Comparison of ENCODE assay signal across 8 cellular contexts in the genomic region with DNA sequence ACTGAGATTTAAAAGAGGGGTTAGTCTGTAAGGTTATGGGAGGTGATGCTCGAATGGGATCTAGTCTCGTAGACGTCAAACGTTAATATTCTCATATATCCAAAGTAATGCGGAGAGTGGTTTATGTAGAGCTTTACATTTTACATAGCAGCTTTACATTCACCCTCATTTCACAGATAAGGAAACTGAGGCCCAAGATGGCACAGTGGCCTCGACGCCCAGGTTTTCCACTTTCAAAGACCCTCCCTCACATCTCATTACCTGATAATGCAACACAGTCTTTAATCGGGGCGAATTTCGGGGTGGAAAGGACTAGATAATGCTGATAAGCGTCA. TPM values are rescaled to one million over a fixed set of nuclear protein-coding genes. Genes with fewer than 3 reads are reported as not detected.
A peak's percentile ranks its signal among the peaks of the same experiment; 100 is the strongest.
DNase-seq lines count a peak whose midpoint lies in the region; ATAC-seq, FAIRE-seq and TF ChIP-seq lines count a peak whose summit lies in the region.

No MANE protein-coding gene starts in this region.

- H3K36me3 ChIP-seq in CD8-positive, alpha-beta T cell (ENCODE audit: insufficient read depth, low read length): no peaks in the 10 kb centered on the region
- peaks cover 31% of the 10 kb centered on the region for H3K36me3 ChIP-seq in OCI-LY7 (ENCODE audit: insufficient read depth, low read length)
- no peaks in the 10 kb centered on the region for H3K36me3 ChIP-seq in endothelial cell of umbilical vein (ENCODE audit: control insufficient read depth in 2 of 2, extremely low read depth in 1 of 2, insufficient read depth in 2 of 2, low read length in 2 of 2)
- no peaks in the 10 kb centered on the region for H3K36me3 ChIP-seq in neutrophil

- no peaks in the 10 kb centered on the region for H3K9me1 ChIP-seq in endothelial cell of umbilical vein (replicated peaks; ENCODE audit: control insufficient read depth, extremely low read depth, insufficient read depth, low read length)

- H3K36me3 Mint-ChIP-seq in CD8-positive, alpha-beta T cell: peaks cover 30% of the 10 kb centered on the region

- no peak for TF ChIP-seq POLR2A in endothelial cell of umbilical vein (IDR thresholded peaks at IDR 0.05; ENCODE audit: low read depth, low read length)

- no peak for FAIRE-seq in endothelial cell of umbilical vein (lab: Jason Lieb, UNC)

- H3K9me3 ChIP-seq in CD8-positive, alpha-beta T cell (ENCODE audit: low read length): no peaks in the 10 kb centered on the region
- no peaks in the 10 kb centered on the region for H3K9me3 ChIP-seq in OCI-LY7 (ENCODE audit: low read length)
- H3K9me3 ChIP-seq in endothelial cell of umbilical vein (replicated peaks; ENCODE audit: control insufficient read depth, insufficient read depth, low read length): no peaks in the 10 kb centered on the region
- H3K9me3 ChIP-seq in neutrophil: no peaks in the 10 kb centered on the region

- no peaks in the 10 kb centered on the region for H3K9me2 ChIP-seq in OCI-LY7 (ENCODE audit: insufficient read depth, low read length)

- no peak for DNase-seq in CD8-positive, alpha-beta T cell
- no peak for DNase-seq in OCI-LY7 (ENCODE audit: low spot score)
- DNase-seq in endothelial cell of umbilical vein (ENCODE audit: low read depth, low spot score): no peak
- no peak for DNase-seq in KG1 (lab: John Stamatoyannopoulos, UW)
- no peak for DNase-seq in stimulated activated CD8-positive, alpha-beta memory T cell treated with anti-CD3 and anti-CD28 coated beads, Interleukin-4, amount 100 ng/mL, for 48 hours

- TSS peak; percentile 97 for BruUV-seq in OCI-LY7 (replicated peaks; lab: Mats Ljungman, UMichigan)
- BruUV-seq in endothelial cell of umbilical vein (replicated peaks; lab: Mats Ljungman, UMichigan): TSS peak; percentile 87

- no peaks in the 10 kb centered on the region for H3K27me3 Mint-ChIP-seq in CD8-positive, alpha-beta T cell (ENCODE audit: low read depth)

- peaks cover 41% of the 10 kb centered on the region for H3K4me1 ChIP-seq in CD8-positive, alpha-beta T cell (ENCODE audit: insufficient read depth, low read length)
- H3K4me1 ChIP-seq in OCI-LY7 (ENCODE audit: insufficient read depth, low read length, poor library complexity, severe bottlenecking): peaks cover 40% of the 10 kb centered on the region
- H3K4me1 ChIP-seq in endothelial cell of umbilical vein (ENCODE audit: control insufficient read depth, extremely low read depth, insufficient read depth, low read length): peaks cover 10% of the 10 kb centered on the region
- H3K4me1 ChIP-seq in neutrophil (ENCODE audit: control insufficient read depth in 1 of 2, insufficient read depth in 1 of 2, low read depth in 1 of 2, low read length in 1 of 2): peaks cover 17 to 20% of the 10 kb centered on the region in 2 experiments

- CTCF ChIA-PET in CD8-positive, alpha-beta T cell (lab: Charles Lee): interaction anchor here (0.7 to 2.6 kb wide), 5 partner anchors 9 to 144 kb away, joined by 3 to 14 read pairs (median 7); a partner anchor contains a TSS
- CTCF ChIA-PET in OCI-LY7 (lab: Charles Lee; ENCODE audit: unreplicated experiment): interaction anchor here (0.6 to 1.6 kb wide), 3 partner anchors 9 to 36 kb away, joined by 3 to 5 read pairs (median 4); a partner anchor contains a TSS
- CTCF ChIA-PET in endothelial cell of umbilical vein (lab: Charles Lee): interaction anchor here (0.8 to 2.9 kb wide), 4 partner anchors 9 to 144 kb away, joined by 3 to 20 read pairs (median 8); a partner anchor contains a TSS

- peak overlapping the region; percentile 96 for H3K4me3 Mint-ChIP-seq in CD8-positive, alpha-beta T cell

- H3K27ac Mint-ChIP-seq in CD8-positive, alpha-beta T cell: peak overlapping the region; percentile 99

- peak overlapping the region; percentile 72 for H2AFZ ChIP-seq in OCI-LY7 (ENCODE audit: low read length)
- peak overlapping the region; percentile 51 for H2AFZ ChIP-seq in endothelial cell of umbilical vein (ENCODE audit: low read depth, low read length)

- POLR2A ChIA-PET in CD8-positive, alpha-beta T cell (lab: Charles Lee): interaction anchor here (0.6 to 3.7 kb wide), 14 partner anchors 9 to 324 kb away, joined by 3 to 68 read pairs (median 6); a partner anchor contains a TSS
- POLR2A ChIA-PET in OCI-LY7 (lab: Charles Lee): interaction anchor here (0.8 to 5.3 kb wide), 11 partner anchors 9 to 322 kb away, joined by 3 to 52 read pairs (median 6); a partner anchor contains a TSS
- POLR2A ChIA-PET in endothelial cell of umbilical vein (lab: Charles Lee): interaction anchor here (0.6 to 2.4 kb wide), 7 partner anchors 9 to 173 kb away, joined by 3 to 34 read pairs (median 4); a partner anchor contains a TSS

- no peaks in the 10 kb centered on the region for H3K27me3 ChIP-seq in CD8-positive, alpha-beta T cell (ENCODE audit: insufficient read depth, low read length)
- H3K27me3 ChIP-seq in endothelial cell of umbilical vein (ENCODE audit: control insufficient read depth in 2 of 2, insufficient read depth in 2 of 2, low read length in 2 of 2) (no peaks in the 10 kb centered on the region), neutrophil (no peaks in the 10 kb centered on the region)

- H3K27ac ChIP-seq in CD8-positive, alpha-beta T cell (ENCODE audit: low read depth, low read length): peak overlapping the region; percentile 79
- H3K27ac ChIP-seq in OCI-LY7 (ENCODE audit: low read depth, low read length, poor library complexity, severe bottlenecking): peak overlapping the region; percentile 69
- peak overlapping the region; percentile 74 for H3K27ac ChIP-seq in endothelial cell of umbilical vein (ENCODE audit: insufficient read depth, low read depth, low read length)
- H3K27ac ChIP-seq in neutrophil: peak overlapping the region; percentile 91

- H3K79me2 ChIP-seq in OCI-LY7 (ENCODE audit: insufficient read depth, low read depth, low read length): peaks cover 66% of the 10 kb centered on the region
- H3K79me2 ChIP-seq in endothelial cell of umbilical vein (ENCODE audit: control insufficient read depth, insufficient read depth, low read length): peaks cover 59% of the 10 kb centered on the region

- dilution Hi-C loops in endothelial cell of umbilical vein (cut with MboI; ENCODE audit: extremely low pct_ligation_motif_present, low sequenced_read_pairs): no loop called here

- peak overlapping the region; percentile 95 for H3K9ac ChIP-seq in endothelial cell of umbilical vein (replicated peaks; ENCODE audit: extremely low read depth, insufficient read depth, low read length)

- H3K4me3 ChIP-seq in CD8-positive, alpha-beta T cell (ENCODE audit: low read depth, low read length): peak overlapping the region; percentile 54
- H3K4me3 ChIP-seq in OCI-LY7 (ENCODE audit: low read depth, low read length, poor library complexity, severe bottlenecking) (peak overlapping the region; percentile 87), endothelial cell of umbilical vein (replicated peaks in 1 of 3; ENCODE audit: insufficient read depth in 1 of 3, low read depth in 1 of 3, low read length in 3 of 3) (peak overlapping the region; percentile 62 to 93 (median 88)), neutrophil (ENCODE audit: low read depth in 1 of 2, low read length in 1 of 2) (peak overlapping the region; percentile 59 to 99)

- H3K4me2 ChIP-seq in OCI-LY7 (ENCODE audit: low read length): peak overlapping the region; percentile 95
- H3K4me2 ChIP-seq in endothelial cell of umbilical vein (ENCODE audit: insufficient read depth, low read length): peak overlapping the region; percentile 95

- intact Hi-C loops in CD8-positive, alpha-beta T cell (cut with DNase I, micrococcal nuclease): loop anchor here (1.0 to 10.0 kb wide), 16 partner anchors 8 to 1843 kb away; a partner anchor contains a TSS
- intact Hi-C loops in OCI-LY7 (cut with micrococcal nuclease; ENCODE audit: unreplicated experiment) (loop anchor here (1.0 kb wide), 2 partner anchors 8 to 35 kb away; a partner anchor contains a TSS), endothelial cell of umbilical vein (cut with micrococcal nuclease) (loop anchor here (1.0 to 2.0 kb wide), 3 partner anchors 8 to 100 kb away; a partner anchor contains a TSS)

- no peak for ATAC-seq in CD8-positive, alpha-beta T cell
- no peak for ATAC-seq in GM19395 (IDR thresholded peaks at IDR 0.05; ENCODE audit: unreplicated experiment)
- ATAC-seq in GM19351 (IDR thresholded peaks at IDR 0.05; ENCODE audit: unreplicated experiment): no peak

- H3K9me3 Mint-ChIP-seq in CD8-positive, alpha-beta T cell: no peaks in the 10 kb centered on the region

- H3K4me1 Mint-ChIP-seq in CD8-positive, alpha-beta T cell (ENCODE audit: low read depth): peaks cover 56% of the 10 kb centered on the region

- TF ChIP-seq CTCF in CD8-positive, alpha-beta T cell (IDR thresholded peaks at IDR 0.05): no peak
- no peak for TF ChIP-seq CTCF in OCI-LY7 (conservative IDR thresholded peaks at IDR 0.05; ENCODE audit: low read length)
- TF ChIP-seq CTCF in endothelial cell of umbilical vein (IDR thresholded peaks at IDR 0.05; ENCODE audit: extremely low read depth in 1 of 2, insufficient read depth in 1 of 2, low read depth in 1 of 2, low read length in 2 of 2): no peak
- TF ChIP-seq CTCF in neutrophil (IDR thresholded peaks at IDR 0.05): no peak

- peaks cover 10% of the 10 kb centered on the region; the same call in 1 of the 2 replicates for H4K20me1 ChIP-seq in OCI-LY7 (ENCODE audit: insufficient read depth, low read length)
- no peaks in the 10 kb centered on the region for H4K20me1 ChIP-seq in endothelial cell of umbilical vein (replicated peaks; ENCODE audit: control insufficient read depth, extremely low read depth, insufficient read depth, low read length)

RNA-seq across cellular contexts. Expression of a gene that starts 0.5 kb away (rescaled TPM):
- 10 to 100 TPM; 30.5 to 36.8 TPM for total RNA-seq in CD8-positive, alpha-beta T cell
- 39.4 and 43.3 TPM in 2 replicates for total RNA-seq in OCI-LY7 (2014; rRNA removed; shearing (Covaris generic))
- total RNA-seq in OCI-LY7 (2022) (49.1 and 55.3 TPM in 2 replicates), endothelial cell of umbilical vein (35.1 and 36.8 TPM in 2 replicates)
- 13.8 and 17.6 TPM in 2 replicates for polyA plus RNA-seq in endothelial cell of umbilical vein
- polyA plus RNA-seq in endothelial cell of umbilical vein (2011; cell fraction: cytosol; rRNA removed): 16.5 and 18.1 TPM in 2 replicates
- 29.0 and 40.9 TPM in 2 replicates for polyA plus RNA-seq in endothelial cell of umbilical vein (2011; cell fraction: nucleus; rRNA removed)
- polyA plus RNA-seq in endothelial cell of umbilical vein (2012): 27.8 and 35.9 TPM in 2 replicates
- 17.9 and 18.1 TPM in 2 replicates for polyA minus RNA-seq in endothelial cell of umbilical vein
- polyA minus RNA-seq in endothelial cell of umbilical vein (2011; cell fraction: cytosol; rRNA and poly(A)+ RNA removed): 13.5 TPM
- 21.6 and 31.0 TPM in 2 replicates for polyA minus RNA-seq in endothelial cell of umbilical vein (2011; cell fraction: nucleus; rRNA and poly(A)+ RNA removed)

RNA-seq across cellular contexts. Expression of a gene that starts 35.0 kb away (rescaled TPM):
- total RNA-seq in CD8-positive, alpha-beta T cell: 100 to 1,000 TPM; 173 to 179 TPM
- total RNA-seq in OCI-LY7 (2014; rRNA removed; shearing (Covaris generic)): 235 and 303 TPM in 2 replicates
- total RNA-seq in OCI-LY7 (2022) (254 and 304 TPM in 2 replicates), endothelial cell of umbilical vein (1,253 and 1,310 TPM in 2 replicates)
- 188 and 310 TPM in 2 replicates for polyA plus RNA-seq in endothelial cell of umbilical vein
- polyA plus RNA-seq in endothelial cell of umbilical vein (2011; cell fraction: cytosol; rRNA removed): 622 and 672 TPM in 2 replicates
- 1,138 and 1,640 TPM in 2 replicates for polyA plus RNA-seq in endothelial cell of umbilical vein (2011; cell fraction: nucleus; rRNA removed)
- 967 and 1,014 TPM in 2 replicates for polyA plus RNA-seq in endothelial cell of umbilical vein (2012)
- polyA minus RNA-seq in endothelial cell of umbilical vein: 299 and 328 TPM in 2 replicates
- 72.4 TPM for polyA minus RNA-seq in endothelial cell of umbilical vein (2011; cell fraction: cytosol; rRNA and poly(A)+ RNA removed)
- 434 and 718 TPM in 2 replicates for polyA minus RNA-seq in endothelial cell of umbilical vein (2011; cell fraction: nucleus; rRNA and poly(A)+ RNA removed)
